In genomic region chr16:68917541-68917940, GRCh38 we compare ENCODE assay signal across 25 cellular contexts.
"Had no signal": no experiment of that assay in that cellular context is flagged by ENCODE, and none has a peak within 500 bp of the region (broad histone marks: within the 10 kb centered on the region; RNA-seq: fewer than 3 reads in every experiment).

No MANE protein-coding gene starts in this region.

- H3K4me3 ChIP-seq: stomach, suprapubic skin, testis, thoracic aorta, thyroid gland, tibial artery, tibial nerve, transverse colon, upper lobe of left lung, upper lobe of right lung, uterus, vagina had no signal

- H3K36me3 ChIP-seq: thyroid gland, uterus had no signal

- DNase-seq: stimulated activated CD4-positive, alpha-beta T cell treated with anti-CD3 and anti-CD28 coated beads, Interleukin-2, amount 100 ng/mL, for 48 hours; stimulated activated CD4-positive, alpha-beta T cell treated with anti-CD3 and anti-CD28 coated beads, Interleukin-4, amount 100 ng/mL, for 1 hour; stimulated activated CD4-positive, alpha-beta T cell treated with anti-CD3 and anti-CD28 coated beads, Interleukin-4, amount 100 ng/mL, for 24 hours; stimulated activated CD4-positive, alpha-beta T cell treated with anti-CD3 and anti-CD28 coated beads, Interleukin-4, amount 100 ng/mL, for 4 hours; stimulated activated CD8-positive, alpha-beta memory T cell treated with anti-CD3 and anti-CD28 coated beads, Interleukin-4, amount 100 ng/mL, for 48 hours; stimulated activated naive B cell treated with anti-CD40 and anti-IgM and Interleukin-4, amounts not matched to agents 10 μg/mL and 1 μg/mL and 100 μg/mL, for 72 hours; stimulated activated naive CD4-positive, alpha-beta T cell; stimulated activated naive CD4-positive, alpha-beta T cell treated with Interleukin-2 at 50 U/mL for 16 hours; stimulated activated naive CD8-positive, alpha-beta T cell treated with anti-CD3 and anti-CD28 coated beads, Interleukin-15, amount 100 ng/mL, for 72 hours; stimulated activated naive CD8-positive, alpha-beta T cell treated with anti-CD3 and anti-CD28 coated beads, Interleukin-15, Interleukin-2, amounts not matched to agents 100 U/mL and 50 U/mL, for 24 hours; stomach; substantia nigra; testis; thyroid gland; tibial artery; transverse colon; trophoblast cell; upper lobe of left lung; upper lobe of right lung; uterus had no signal

- H3K9me3 ChIP-seq: stomach, suprapubic skin, testis, thoracic aorta, thyroid gland, tibial artery, tibial nerve, transverse colon, upper lobe of left lung, upper lobe of right lung, uterus, vagina had no signal

- H3K27ac ChIP-seq: stomach, suprapubic skin, testis, thoracic aorta, thyroid gland, tibial artery, tibial nerve, transverse colon, upper lobe of left lung, upper lobe of right lung, uterus, vagina had no signal

- H3K4me1 ChIP-seq: stomach, testis, thyroid gland, tibial artery, tibial nerve, upper lobe of left lung, upper lobe of right lung, uterus had no signal

- FAIRE-seq: urothelium cell line had no signal

- H3K27me3 ChIP-seq: stomach, suprapubic skin, testis, thyroid gland, tibial artery, tibial nerve, transverse colon, upper lobe of left lung, upper lobe of right lung, uterus, vagina had no signal
